ENCODE assay signal across 18 cellular contexts in the genomic region with DNA sequence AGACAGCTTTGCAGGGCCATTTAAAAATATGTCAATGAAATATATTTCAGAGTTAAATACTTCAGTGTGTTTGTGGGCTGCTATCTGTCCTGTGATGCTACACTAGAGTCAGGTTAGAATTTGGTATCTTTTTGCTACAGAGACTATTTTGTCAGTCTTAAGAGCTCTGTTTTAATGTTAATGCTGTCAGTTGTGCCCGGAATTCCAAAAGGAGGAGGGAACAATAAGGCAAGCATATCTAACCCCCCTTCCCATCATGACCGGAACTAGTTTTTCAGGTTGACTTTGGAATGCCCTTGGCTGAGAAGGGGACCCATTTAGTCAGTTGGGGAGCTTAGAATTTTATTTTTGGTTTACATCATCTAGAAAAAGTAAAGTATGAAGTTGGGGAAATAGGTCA. TPM values are rescaled to one million over a fixed set of nuclear protein-coding genes. Genes with fewer than 3 reads are reported as not detected.
DNase-seq lines count a peak whose midpoint lies in the region; ATAC-seq and TF ChIP-seq lines count a peak whose summit lies in the region.
"Had no signal": no experiment of that assay in that cellular context is flagged by ENCODE, and none has a peak within 500 bp of the region (broad histone marks: within the 10 kb centered on the region; RNA-seq: fewer than 3 reads in every experiment).

No MANE protein-coding gene starts in this region.

- H3K4me1 ChIP-seq in left ventricle myocardium inferior (peaks cover 39% of the 10 kb centered on the region), iPS DF 6.9 (ENCODE audit: control insufficient read depth, insufficient read depth, low read length) (peaks cover 3% of the 10 kb centered on the region; the same call in 1 of the 2 replicates), lower lobe of right lung (peaks cover 8% of the 10 kb centered on the region), upper lobe of right lung (peaks cover 9% of the 10 kb centered on the region)

- TF ChIP-seq CTCF in left ventricle myocardium inferior (IDR thresholded peaks at IDR 0.05; ENCODE audit: borderline replicate concordance) (no peak), lower lobe of right lung (IDR thresholded peaks at IDR 0.05) (no peak), upper lobe of right lung (IDR thresholded peaks at IDR 0.05) (no peak)

- peak overlapping the region; percentile 6 for H3K27ac ChIP-seq in left ventricle myocardium inferior (replicated peaks)
- peak overlapping the region; percentile 67 for H3K27ac ChIP-seq in iPS DF 6.9 (ENCODE audit: low read length)
- peak overlapping the region; percentile 64 for H3K27ac ChIP-seq in lower lobe of right lung
- peak overlapping the region; percentile 39 for H3K27ac ChIP-seq in upper lobe of right lung
- H3K27ac ChIP-seq: 22Rv1 had no signal

- intact Hi-C loops in left ventricle myocardium inferior (cut with micrococcal nuclease) (no loop called here), left ventricle myocardium superior (cut with micrococcal nuclease) (no loop called here), lower lobe of right lung (cut with DNase I) (no loop called here), upper lobe of right lung (cut with DNase I) (no loop called here)

- WGBS in iPS DF 6.9 (ENCODE audit: insufficient coverage, insufficient read length): no CpG with 5 or more reads among the region's 2 CpGs

- ATAC-seq in left ventricle myocardium superior (no peak), lower lobe of right lung (peak in 1 of 2 donors; percentile 40), upper lobe of right lung (no peak)
- ATAC-seq: CD8-positive, alpha-beta T cell had no signal

- H3K4me3 ChIP-seq in left ventricle myocardium inferior: no peak overlapping the region
- H3K4me3 ChIP-seq in iPS DF 6.9 (ENCODE audit: low read length): no peak overlapping the region
- peak overlapping the region; percentile 8 for H3K4me3 ChIP-seq in lower lobe of right lung
- H3K4me3 ChIP-seq in upper lobe of right lung: no peak overlapping the region

- H3K27me3 ChIP-seq in left ventricle myocardium inferior (ENCODE audit: low read depth) (no peaks in the 10 kb centered on the region), iPS DF 6.9 (ENCODE audit: control insufficient read depth, insufficient read depth, low read length) (no peaks in the 10 kb centered on the region), lower lobe of right lung (ENCODE audit: low read depth) (no peaks in the 10 kb centered on the region), upper lobe of right lung (no peaks in the 10 kb centered on the region)

- H3K36me3 ChIP-seq in left ventricle myocardium inferior: no peaks in the 10 kb centered on the region
- H3K36me3 ChIP-seq in iPS DF 6.9 (ENCODE audit: control insufficient read depth, insufficient read depth, low read length): no peaks in the 10 kb centered on the region
- H3K36me3 ChIP-seq in lower lobe of right lung: no peaks in the 10 kb centered on the region
- H3K36me3 ChIP-seq in upper lobe of right lung: no peaks in the 10 kb centered on the region

- DNase-seq in left ventricle myocardium inferior: no peak
- no peak for DNase-seq in left ventricle myocardium superior
- no peak for DNase-seq in iPS DF 6.9 (ENCODE audit: low read depth, low spot score)
- no peak for DNase-seq in lower lobe of right lung
- no peak for DNase-seq in upper lobe of right lung
- DNase-seq in RPMI8226: no peak
- DNase-seq in NCI-H748 treated with DMSO at 0.1 percent for 48 hours (lab: John Stamatoyannopoulos, UW): no peak
- no peak for DNase-seq in HT-29 (ENCODE audit: low spot score)
- DNase-seq: CD8-positive, alpha-beta T cell; DND-41; IMR-90; Kasumi-1; NCI-H1417; NCI-H187 treated with DMSO at 0.1 percent for 48 hours; NCI-H345; NCI-H526 treated with DMSO at 0.1 percent for 48 hours; SHP77 treated with DMSO at 0.1 percent for 48 hours had no signal

- H3K9me3 ChIP-seq in left ventricle myocardium inferior (replicated peaks): no peaks in the 10 kb centered on the region
- H3K9me3 ChIP-seq in iPS DF 6.9 (ENCODE audit: control insufficient read depth, insufficient read depth, low read length): no peaks in the 10 kb centered on the region
- H3K9me3 ChIP-seq in lower lobe of right lung: no peaks in the 10 kb centered on the region
- no peaks in the 10 kb centered on the region for H3K9me3 ChIP-seq in upper lobe of right lung

RNA-seq across cellular contexts. Expression of a gene that starts 34.9 kb away (rescaled TPM):
- total RNA-seq in left ventricle myocardium inferior (2,250 TPM), left ventricle myocardium superior (2,343 TPM), lower lobe of right lung (33.1 TPM), upper lobe of right lung (40.3 TPM)
- total RNA-seq in HT-29 (2014; rRNA removed; shearing (Covaris generic)): 11.6 and 12.8 TPM in 2 replicates

Comparison
In these comparisons a context has a peak if more than half of its experiments do, and no peak if none do; other contexts are left out.
1. H3K27ac ChIP-seq: peak in every context shown above with its lines; median percentile 67 in iPS DF 6.9; 64 in lower lobe of right lung; 39 in upper lobe of right lung; 6 in left ventricle myocardium inferior.
2. RNA of a gene that starts 34.9 kb away (total RNA-seq): 2,343 TPM in left ventricle myocardium superior (single experiment) and 2,250 TPM in left ventricle myocardium inferior (single experiment); 40.3 TPM in upper lobe of right lung (single experiment), 33.1 TPM in lower lobe of right lung (single experiment) and 11.6 to 12.8 TPM in HT-29; every median in the first group is over 10 times any median in the second.